In the genomic region with DNA sequence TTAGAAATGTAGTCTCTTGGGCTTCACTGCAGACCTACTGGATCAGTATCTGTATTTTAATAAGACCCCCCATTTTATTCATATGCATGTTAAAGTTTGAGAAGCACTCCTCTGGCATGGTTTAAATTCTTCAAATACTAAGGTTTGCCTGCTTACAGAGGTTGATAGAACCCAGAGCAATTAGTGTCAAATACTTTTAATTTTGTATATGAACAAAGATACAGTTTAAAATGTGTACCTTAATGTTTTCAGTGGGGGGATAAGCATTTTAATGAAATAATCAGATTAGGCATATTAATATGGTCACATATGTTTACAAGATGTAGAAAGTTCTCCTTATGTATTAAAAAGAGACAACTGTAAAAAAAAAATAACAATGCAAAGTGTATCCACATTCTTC, we compare ENCODE assay signal across 1 cellular context.
TF ChIP-seq lines count a peak whose summit lies in the region.

No MANE protein-coding gene starts in this region.

TF ChIP-seq in H1, 55 proteins besides CTCF, POLR2A, EP300 and RAD21 (continued from another document):
- TF ChIP-seq RNF2 (IDR thresholded peaks at IDR 0.05; ENCODE audit: borderline replicate concordance, low read depth, low read length, missing control alignments, poor library complexity, severe bottlenecking) (no peak), POU5F1 (IDR thresholded peaks at IDR 0.05; ENCODE audit: low read depth, low read length) (no peak), RFX5 (IDR thresholded peaks at IDR 0.05; ENCODE audit: borderline replicate concordance, low read depth, low read length) (no peak), SIRT6 (IDR thresholded peaks at IDR 0.05; ENCODE audit: low read length) (no peak), MAFK (IDR thresholded peaks at IDR 0.05; ENCODE audit: low read depth, low read length) (no peak)
TF ChIP-seq in H1: peak in this region for 0.
